ENCODE assay signal across 1 cellular context in the genomic region with DNA sequence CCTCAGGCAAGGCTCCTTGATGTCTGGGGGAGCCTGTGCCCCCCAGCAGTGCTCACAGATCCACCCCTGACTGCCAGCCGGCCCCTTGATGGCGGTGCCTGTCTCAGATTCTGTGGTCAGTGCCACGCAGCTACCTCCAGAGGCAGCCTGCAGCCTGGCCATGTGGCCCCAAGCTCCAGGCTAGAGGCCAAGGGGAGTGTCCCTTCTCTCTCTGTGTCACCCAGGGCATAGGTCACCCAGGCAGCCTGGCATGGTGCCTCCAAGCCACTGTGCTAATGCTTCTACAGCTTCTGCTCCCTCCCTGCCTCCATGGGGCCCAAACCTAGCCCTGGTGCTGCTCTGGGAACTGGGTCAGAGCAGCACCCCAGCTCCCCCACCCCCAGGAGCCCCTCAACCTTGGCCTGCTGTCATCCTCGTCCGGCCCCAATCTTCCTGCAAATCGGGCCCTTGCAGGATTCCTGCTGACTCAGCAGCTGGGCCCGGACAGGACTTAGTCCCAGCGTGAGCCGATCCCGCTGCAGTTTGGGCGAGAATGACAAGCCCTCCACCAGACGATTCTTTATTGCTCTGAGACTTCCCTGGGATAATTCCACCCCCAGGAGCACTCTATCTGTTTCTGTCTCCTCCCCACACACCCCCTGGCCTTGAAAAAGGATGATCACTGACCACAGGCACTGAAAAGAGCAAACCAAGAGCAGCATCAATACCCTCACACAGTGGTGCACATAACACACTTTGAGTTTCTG.
TF ChIP-seq lines count a peak whose summit lies in the region.

No MANE protein-coding gene starts in this region.

TF ChIP-seq in HepG2, 621 proteins besides CTCF, POLR2A, EP300 and RAD21 (continued from another document and continues in another):
- TF ChIP-seq, protein P1, sequence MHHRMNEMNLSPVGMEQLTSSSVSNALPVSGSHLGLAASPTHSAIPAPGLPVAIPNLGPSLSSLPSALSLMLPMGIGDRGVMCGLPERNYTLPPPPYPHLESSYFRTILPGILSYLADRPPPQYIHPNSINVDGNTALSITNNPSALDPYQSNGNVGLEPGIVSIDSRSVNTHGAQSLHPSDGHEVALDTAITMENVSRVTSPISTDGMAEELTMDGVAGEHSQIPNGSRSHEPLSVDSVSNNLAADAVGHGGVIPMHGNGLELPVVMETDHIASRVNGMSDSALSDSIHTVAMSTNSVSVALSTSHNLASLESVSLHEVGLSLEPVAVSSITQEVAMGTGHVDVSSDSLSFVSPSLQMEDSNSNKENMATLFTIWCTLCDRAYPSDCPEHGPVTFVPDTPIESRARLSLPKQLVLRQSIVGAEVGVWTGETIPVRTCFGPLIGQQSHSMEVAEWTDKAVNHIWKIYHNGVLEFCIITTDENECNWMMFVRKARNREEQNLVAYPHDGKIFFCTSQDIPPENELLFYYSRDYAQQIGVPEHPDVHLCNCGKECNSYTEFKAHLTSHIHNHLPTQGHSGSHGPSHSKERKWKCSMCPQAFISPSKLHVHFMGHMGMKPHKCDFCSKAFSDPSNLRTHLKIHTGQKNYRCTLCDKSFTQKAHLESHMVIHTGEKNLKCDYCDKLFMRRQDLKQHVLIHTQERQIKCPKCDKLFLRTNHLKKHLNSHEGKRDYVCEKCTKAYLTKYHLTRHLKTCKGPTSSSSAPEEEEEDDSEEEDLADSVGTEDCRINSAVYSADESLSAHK (CRISPR knock-in tag; IDR thresholded peaks at IDR 0.05; ENCODE audit: borderline replicate concordance), result no peak
- no peak for TF ChIP-seq AGO1 (IDR thresholded peaks at IDR 0.05; ENCODE audit: low read depth, low read length, poor library complexity, severe bottlenecking)
- TF ChIP-seq PAF1 (CRISPR knock-in tag; IDR thresholded peaks at IDR 0.05), result no peak
- TF ChIP-seq AHR (CRISPR knock-in tag; IDR thresholded peaks at IDR 0.05), result 0 out of 2 replicates have a peak, but pooled peaks have one; percentile 19
- TF ChIP-seq, protein P2, sequence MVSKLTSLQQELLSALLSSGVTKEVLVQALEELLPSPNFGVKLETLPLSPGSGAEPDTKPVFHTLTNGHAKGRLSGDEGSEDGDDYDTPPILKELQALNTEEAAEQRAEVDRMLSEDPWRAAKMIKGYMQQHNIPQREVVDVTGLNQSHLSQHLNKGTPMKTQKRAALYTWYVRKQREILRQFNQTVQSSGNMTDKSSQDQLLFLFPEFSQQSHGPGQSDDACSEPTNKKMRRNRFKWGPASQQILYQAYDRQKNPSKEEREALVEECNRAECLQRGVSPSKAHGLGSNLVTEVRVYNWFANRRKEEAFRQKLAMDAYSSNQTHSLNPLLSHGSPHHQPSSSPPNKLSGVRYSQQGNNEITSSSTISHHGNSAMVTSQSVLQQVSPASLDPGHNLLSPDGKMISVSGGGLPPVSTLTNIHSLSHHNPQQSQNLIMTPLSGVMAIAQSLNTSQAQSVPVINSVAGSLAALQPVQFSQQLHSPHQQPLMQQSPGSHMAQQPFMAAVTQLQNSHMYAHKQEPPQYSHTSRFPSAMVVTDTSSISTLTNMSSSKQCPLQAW (CRISPR knock-in tag; IDR thresholded peaks at IDR 0.05), result no peak
- TF ChIP-seq ZNF570 (CRISPR knock-in tag; IDR thresholded peaks at IDR 0.05; ENCODE audit: borderline replicate concordance), result no peak
- no peak for TF ChIP-seq ZNF7 (CRISPR knock-in tag; IDR thresholded peaks at IDR 0.05)
- TF ChIP-seq, protein P3, sequence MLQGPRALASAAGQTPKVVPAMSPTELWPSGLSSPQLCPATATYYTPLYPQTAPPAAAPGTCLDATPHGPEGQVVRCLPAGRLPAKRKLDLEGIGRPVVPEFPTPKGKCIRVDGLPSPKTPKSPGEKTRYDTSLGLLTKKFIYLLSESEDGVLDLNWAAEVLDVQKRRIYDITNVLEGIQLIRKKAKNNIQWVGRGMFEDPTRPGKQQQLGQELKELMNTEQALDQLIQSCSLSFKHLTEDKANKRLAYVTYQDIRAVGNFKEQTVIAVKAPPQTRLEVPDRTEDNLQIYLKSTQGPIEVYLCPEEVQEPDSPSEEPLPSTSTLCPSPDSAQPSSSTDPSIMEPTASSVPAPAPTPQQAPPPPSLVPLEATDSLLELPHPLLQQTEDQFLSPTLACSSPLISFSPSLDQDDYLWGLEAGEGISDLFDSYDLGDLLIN (CRISPR knock-in tag; IDR thresholded peaks at IDR 0.05; ENCODE audit: borderline replicate concordance), result no peak
- TF ChIP-seq, protein P4, sequence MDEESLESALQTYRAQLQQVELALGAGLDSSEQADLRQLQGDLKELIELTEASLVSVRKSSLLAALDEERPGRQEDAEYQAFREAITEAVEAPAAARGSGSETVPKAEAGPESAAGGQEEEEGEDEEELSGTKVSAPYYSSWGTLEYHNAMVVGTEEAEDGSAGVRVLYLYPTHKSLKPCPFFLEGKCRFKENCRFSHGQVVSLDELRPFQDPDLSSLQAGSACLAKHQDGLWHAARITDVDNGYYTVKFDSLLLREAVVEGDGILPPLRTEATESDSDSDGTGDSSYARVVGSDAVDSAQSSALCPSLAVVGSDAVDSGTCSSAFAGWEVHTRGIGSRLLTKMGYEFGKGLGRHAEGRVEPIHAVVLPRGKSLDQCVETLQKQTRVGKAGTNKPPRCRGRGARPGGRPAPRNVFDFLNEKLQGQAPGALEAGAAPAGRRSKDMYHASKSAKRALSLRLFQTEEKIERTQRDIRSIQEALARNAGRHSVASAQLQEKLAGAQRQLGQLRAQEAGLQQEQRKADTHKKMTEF (CRISPR knock-in tag; IDR thresholded peaks at IDR 0.05), result peak; percentile 43; the same call in 1 of the 2 replicates
- no peak for TF ChIP-seq EED (CRISPR knock-in tag; IDR thresholded peaks at IDR 0.05)
- 0 out of 2 replicates have a peak, but pooled peaks have one; percentile 42 for TF ChIP-seq ZSCAN25 (CRISPR knock-in tag; IDR thresholded peaks at IDR 0.05)
- TF ChIP-seq, protein P5, sequence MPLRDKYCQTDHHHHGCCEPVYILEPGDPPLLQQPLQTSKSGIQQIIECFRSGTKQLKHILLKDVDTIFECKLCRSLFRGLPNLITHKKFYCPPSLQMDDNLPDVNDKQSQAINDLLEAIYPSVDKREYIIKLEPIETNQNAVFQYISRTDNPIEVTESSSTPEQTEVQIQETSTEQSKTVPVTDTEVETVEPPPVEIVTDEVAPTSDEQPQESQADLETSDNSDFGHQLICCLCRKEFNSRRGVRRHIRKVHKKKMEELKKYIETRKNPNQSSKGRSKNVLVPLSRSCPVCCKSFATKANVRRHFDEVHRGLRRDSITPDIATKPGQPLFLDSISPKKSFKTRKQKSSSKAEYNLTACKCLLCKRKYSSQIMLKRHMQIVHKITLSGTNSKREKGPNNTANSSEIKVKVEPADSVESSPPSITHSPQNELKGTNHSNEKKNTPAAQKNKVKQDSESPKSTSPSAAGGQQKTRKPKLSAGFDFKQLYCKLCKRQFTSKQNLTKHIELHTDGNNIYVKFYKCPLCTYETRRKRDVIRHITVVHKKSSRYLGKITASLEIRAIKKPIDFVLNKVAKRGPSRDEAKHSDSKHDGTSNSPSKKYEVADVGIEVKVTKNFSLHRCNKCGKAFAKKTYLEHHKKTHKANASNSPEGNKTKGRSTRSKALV (CRISPR knock-in tag; IDR thresholded peaks at IDR 0.05), result no peak
- TF ChIP-seq CENPT (CRISPR knock-in tag; IDR thresholded peaks at IDR 0.05; ENCODE audit: low read depth), result no peak
- TF ChIP-seq, protein P6, sequence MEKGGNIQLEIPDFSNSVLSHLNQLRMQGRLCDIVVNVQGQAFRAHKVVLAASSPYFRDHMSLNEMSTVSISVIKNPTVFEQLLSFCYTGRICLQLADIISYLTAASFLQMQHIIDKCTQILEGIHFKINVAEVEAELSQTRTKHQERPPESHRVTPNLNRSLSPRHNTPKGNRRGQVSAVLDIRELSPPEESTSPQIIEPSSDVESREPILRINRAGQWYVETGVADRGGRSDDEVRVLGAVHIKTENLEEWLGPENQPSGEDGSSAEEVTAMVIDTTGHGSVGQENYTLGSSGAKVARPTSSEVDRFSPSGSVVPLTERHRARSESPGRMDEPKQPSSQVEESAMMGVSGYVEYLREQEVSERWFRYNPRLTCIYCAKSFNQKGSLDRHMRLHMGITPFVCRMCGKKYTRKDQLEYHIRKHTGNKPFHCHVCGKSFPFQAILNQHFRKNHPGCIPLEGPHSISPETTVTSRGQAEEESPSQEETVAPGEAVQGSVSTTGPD (CRISPR knock-in tag; IDR thresholded peaks at IDR 0.05), result peak; percentile 83; the same call in 1 of the 2 replicates
- TF ChIP-seq GTF2F1 (IDR thresholded peaks at IDR 0.05; ENCODE audit: low read length), result no peak
- TF ChIP-seq, protein P7, sequence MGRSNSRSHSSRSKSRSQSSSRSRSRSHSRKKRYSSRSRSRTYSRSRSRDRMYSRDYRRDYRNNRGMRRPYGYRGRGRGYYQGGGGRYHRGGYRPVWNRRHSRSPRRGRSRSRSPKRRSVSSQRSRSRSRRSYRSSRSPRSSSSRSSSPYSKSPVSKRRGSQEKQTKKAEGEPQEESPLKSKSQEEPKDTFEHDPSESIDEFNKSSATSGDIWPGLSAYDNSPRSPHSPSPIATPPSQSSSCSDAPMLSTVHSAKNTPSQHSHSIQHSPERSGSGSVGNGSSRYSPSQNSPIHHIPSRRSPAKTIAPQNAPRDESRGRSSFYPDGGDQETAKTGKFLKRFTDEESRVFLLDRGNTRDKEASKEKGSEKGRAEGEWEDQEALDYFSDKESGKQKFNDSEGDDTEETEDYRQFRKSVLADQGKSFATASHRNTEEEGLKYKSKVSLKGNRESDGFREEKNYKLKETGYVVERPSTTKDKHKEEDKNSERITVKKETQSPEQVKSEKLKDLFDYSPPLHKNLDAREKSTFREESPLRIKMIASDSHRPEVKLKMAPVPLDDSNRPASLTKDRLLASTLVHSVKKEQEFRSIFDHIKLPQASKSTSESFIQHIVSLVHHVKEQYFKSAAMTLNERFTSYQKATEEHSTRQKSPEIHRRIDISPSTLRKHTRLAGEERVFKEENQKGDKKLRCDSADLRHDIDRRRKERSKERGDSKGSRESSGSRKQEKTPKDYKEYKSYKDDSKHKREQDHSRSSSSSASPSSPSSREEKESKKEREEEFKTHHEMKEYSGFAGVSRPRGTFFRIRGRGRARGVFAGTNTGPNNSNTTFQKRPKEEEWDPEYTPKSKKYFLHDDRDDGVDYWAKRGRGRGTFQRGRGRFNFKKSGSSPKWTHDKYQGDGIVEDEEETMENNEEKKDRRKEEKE (IDR thresholded peaks at IDR 0.05), result no peak
- TF ChIP-seq ZBTB38 (CRISPR knock-in tag; IDR thresholded peaks at IDR 0.05), result no peak; the same call in 1 of the 2 replicates
- TF ChIP-seq JDP2 (CRISPR knock-in tag; IDR thresholded peaks at IDR 0.05; ENCODE audit: borderline replicate concordance), result no peak
- TF ChIP-seq ZNF292 (CRISPR knock-in tag; IDR thresholded peaks at IDR 0.05; ENCODE audit: borderline replicate concordance, low read depth), result peak; percentile 96
- TF ChIP-seq RFX1 (IDR thresholded peaks at IDR 0.05), result no peak
- TF ChIP-seq RBM22 (optimal IDR thresholded peaks at IDR 0.05; ENCODE audit: low read length), result no peak
- no peak for TF ChIP-seq KAT7 (CRISPR knock-in tag; IDR thresholded peaks at IDR 0.05; ENCODE audit: borderline replicate concordance)
- TF ChIP-seq ZNF335 (CRISPR knock-in tag; IDR thresholded peaks at IDR 0.05), result 0 out of 2 replicates have a peak, but pooled peaks have one; percentile 23
- 0 out of 2 replicates have a peak, but pooled peaks have one; percentile 37 for TF ChIP-seq ZNF747 (CRISPR knock-in tag; IDR thresholded peaks at IDR 0.05; ENCODE audit: borderline replicate concordance)
- TF ChIP-seq ZNF253 (CRISPR knock-in tag; IDR thresholded peaks at IDR 0.05; ENCODE audit: borderline replicate concordance), result no peak
- TF ChIP-seq, protein P8, sequence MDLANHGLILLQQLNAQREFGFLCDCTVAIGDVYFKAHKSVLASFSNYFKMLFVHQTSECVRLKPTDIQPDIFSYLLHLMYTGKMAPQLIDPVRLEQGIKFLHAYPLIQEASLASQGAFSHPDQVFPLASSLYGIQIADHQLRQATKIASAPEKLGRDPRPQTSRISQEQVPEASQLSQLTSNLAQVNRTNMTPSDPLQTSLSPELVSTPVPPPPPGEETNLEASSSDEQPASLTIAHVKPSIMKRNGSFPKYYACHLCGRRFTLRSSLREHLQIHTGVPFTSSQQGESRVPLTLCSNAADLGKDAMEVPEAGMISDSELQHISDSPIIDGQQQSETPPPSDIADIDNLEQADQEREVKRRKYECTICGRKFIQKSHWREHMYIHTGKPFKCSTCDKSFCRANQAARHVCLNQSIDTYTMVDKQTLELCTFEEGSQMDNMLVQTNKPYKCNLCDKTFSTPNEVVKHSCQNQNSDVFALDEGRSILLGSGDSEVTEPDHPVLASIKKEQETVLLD (CRISPR knock-in tag; IDR thresholded peaks at IDR 0.05; ENCODE audit: low read depth), result no peak
- TF ChIP-seq ETV5 (CRISPR knock-in tag; IDR thresholded peaks at IDR 0.05; ENCODE audit: borderline replicate concordance), result no peak
- peak; percentile 96 for TF ChIP-seq HNRNPL (IDR thresholded peaks at IDR 0.05; ENCODE audit: low read depth, low read length)
- TF ChIP-seq, protein P9, sequence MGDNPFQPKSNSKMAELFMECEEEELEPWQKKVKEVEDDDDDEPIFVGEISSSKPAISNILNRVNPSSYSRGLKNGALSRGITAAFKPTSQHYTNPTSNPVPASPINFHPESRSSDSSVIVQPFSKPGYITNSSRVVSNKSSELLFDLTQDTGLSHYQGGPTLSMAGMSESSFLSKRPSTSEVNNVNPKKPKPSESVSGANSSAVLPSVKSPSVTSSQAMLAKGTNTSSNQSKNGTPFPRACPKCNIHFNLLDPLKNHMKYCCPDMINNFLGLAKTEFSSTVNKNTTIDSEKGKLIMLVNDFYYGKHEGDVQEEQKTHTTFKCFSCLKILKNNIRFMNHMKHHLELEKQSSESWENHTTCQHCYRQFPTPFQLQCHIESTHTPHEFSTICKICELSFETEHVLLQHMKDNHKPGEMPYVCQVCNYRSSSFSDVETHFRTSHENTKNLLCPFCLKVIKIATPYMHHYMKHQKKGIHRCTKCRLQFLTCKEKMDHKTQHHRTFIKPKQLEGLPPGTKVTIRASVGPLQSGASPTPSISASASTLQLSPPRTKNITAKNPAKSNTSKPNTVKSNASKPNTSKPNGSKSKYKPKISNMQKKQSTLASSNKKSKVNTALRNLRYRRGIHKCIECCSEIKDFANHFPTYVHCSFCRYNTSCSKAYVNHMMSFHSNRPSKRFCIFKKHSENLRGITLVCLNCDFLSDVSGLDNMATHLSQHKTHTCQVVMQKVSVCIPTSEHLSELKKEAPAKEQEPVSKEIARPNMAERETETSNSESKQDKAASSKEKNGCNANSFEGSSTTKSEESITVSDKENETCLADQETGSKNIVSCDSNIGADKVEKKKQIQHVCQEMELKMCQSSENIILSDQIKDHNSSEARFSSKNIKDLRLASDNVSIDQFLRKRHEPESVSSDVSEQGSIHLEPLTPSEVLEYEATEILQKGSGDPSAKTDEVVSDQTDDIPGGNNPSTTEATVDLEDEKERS (CRISPR knock-in tag; IDR thresholded peaks at IDR 0.05), result no peak
- no peak for TF ChIP-seq NAIF1 (CRISPR knock-in tag; IDR thresholded peaks at IDR 0.05; ENCODE audit: borderline replicate concordance)
- TF ChIP-seq BORCS8-MEF2B (CRISPR knock-in tag; IDR thresholded peaks at IDR 0.05), result peak; percentile 50; the same call in 1 of the 2 replicates
- TF ChIP-seq CEBPB (IDR thresholded peaks at IDR 0.05; ENCODE audit: borderline replicate concordance, low read depth, low read length), result no peak
- TF ChIP-seq HNRNPUL1 (IDR thresholded peaks at IDR 0.05; ENCODE audit: low read depth, low read length), result no peak
- peak; percentile 55; the same call in 1 of the 2 replicates for TF ChIP-seq CHD4 (IDR thresholded peaks at IDR 0.05; ENCODE audit: borderline replicate concordance, low read length)
- no peak for TF ChIP-seq HCFC1 (IDR thresholded peaks at IDR 0.05; ENCODE audit: low read depth, low read length)
- no peak for TF ChIP-seq CC2D1A (CRISPR knock-in tag; IDR thresholded peaks at IDR 0.05)
- no peak for TF ChIP-seq TRIM24 (CRISPR knock-in tag; IDR thresholded peaks at IDR 0.05)
